In genomic region chr18:68478246-68478645, GRCh38 we compare ENCODE assay signal across 16 cellular contexts.
"Had no signal": no experiment of that assay in that cellular context is flagged by ENCODE, and none has a peak within 500 bp of the region (broad histone marks: within the 10 kb centered on the region; RNA-seq: fewer than 3 reads in every experiment).

No MANE protein-coding gene starts in this region.

- H3K4me1 ChIP-seq: sigmoid colon, thyroid gland had no signal

- H3K4me3 ChIP-seq: sigmoid colon, thyroid gland had no signal

- H3K27ac ChIP-seq: brain microvascular endothelial cell, sigmoid colon, thyroid gland had no signal

- DNase-seq: activated CD4-positive, alpha-beta T cell treated with anti-CD3 and anti-CD28 coated beads, Interleukin-2, amount 10 ng/mL, durations not matched to agents 7 days and 5 days; activated CD8-positive, alpha-beta memory T cell treated with anti-CD3 and anti-CD28 coated beads, Interleukin-2, amount 50 U/mL, for 48 hours; activated effector memory CD4-positive, alpha-beta T cell treated with Interleukin-2 at 50 U/mL for 16 hours; activated naive CD4-positive, alpha-beta T cell treated with anti-CD3 and anti-CD28 coated beads, Interleukin-2, amount 10 ng/mL, durations not matched to agents 7 days and 5 days; activated T-cell treated with anti-CD3 and anti-CD28 coated beads, Interleukin-2, amount 50 U/mL, for 48 hours; aorta; brain microvascular endothelial cell; cortex of kidney; head of caudate nucleus; nephron progenitor cell; nucleus accumbens; sigmoid colon; stimulated activated CD8-positive, alpha-beta memory T cell treated with anti-CD3 and anti-CD28 coated beads, Interleukin-4, amount 100 ng/mL, for 48 hours; stimulated activated naive CD4-positive, alpha-beta T cell treated with Interleukin-2 at 50 U/mL for 16 hours; thyroid gland had no signal

- ATAC-seq: left lobe of liver had no signal

- H3K9me3 ChIP-seq: sigmoid colon, thyroid gland had no signal

- H3K36me3 ChIP-seq: brain microvascular endothelial cell, sigmoid colon, thyroid gland had no signal

- H3K27me3 ChIP-seq: brain microvascular endothelial cell, sigmoid colon, thyroid gland had no signal
